17 cellular contexts compared by ENCODE assay signal in genomic region chr7:130087364-130087763, GRCh38. TPM values are rescaled to one million over a fixed set of nuclear protein-coding genes. Genes with fewer than 3 reads are reported as not detected.
DNase-seq lines count a peak whose midpoint lies in the region; ATAC-seq and TF ChIP-seq lines count a peak whose summit lies in the region.
"Had no signal": no experiment of that assay in that cellular context is flagged by ENCODE, and none has a peak within 500 bp of the region (broad histone marks: within the 10 kb centered on the region; RNA-seq: fewer than 3 reads in every experiment).

No MANE protein-coding gene starts in this region.

- H3K27me3 Mint-ChIP-seq in HFFc6 (ENCODE audit: insufficient read depth) = no peaks in the 10 kb centered on the region
- no peaks in the 10 kb centered on the region for H3K27me3 Mint-ChIP-seq in WTC11 (ENCODE audit: low read depth)
- no peaks in the 10 kb centered on the region for H3K27me3 Mint-ChIP-seq in stimulated activated naive B cell treated with anti-CD40 and anti-IgM and Interleukin-4, amounts not matched to agents 10 μg/mL and 1 μg/mL and 100 μg/mL, for 72 hours

- CTCF ChIA-PET in WTC11 (lab: Charles Lee) = interaction anchor here (0.6 to 2.4 kb wide), 3 partner anchors 15 to 673 kb away, joined by 3 to 7 read pairs (median 4); no protein-coding TSS in a partner anchor

- H3K4me1 Mint-ChIP-seq in HFFc6 (ENCODE audit: low read depth) (peaks cover 51% of the 10 kb centered on the region), WTC11 (no peaks in the 10 kb centered on the region)
- H3K4me1 Mint-ChIP-seq in stimulated activated naive B cell treated with anti-CD40 and anti-IgM and Interleukin-4, amounts not matched to agents 10 μg/mL and 1 μg/mL and 100 μg/mL, for 72 hours = peaks cover 40 to 65% of the 10 kb centered on the region in 2 donors

- no peak for DNase-seq in HFFc6
- DNase-seq in WTC11 (ENCODE audit: low spot score) = no peak
- peak; percentile 26 for DNase-seq in fibroblast of pulmonary artery (ENCODE audit: low read depth)
- no peak for DNase-seq in stimulated activated naive B cell treated with anti-CD40 and anti-IgM and Interleukin-4, amounts not matched to agents 10 μg/mL and 1 μg/mL and 100 μg/mL, for 72 hours
- DNase-seq in SW 1271 (lab: John Stamatoyannopoulos, UW) = no peak
- no peak for DNase-seq in NCI-H2227 (lab: John Stamatoyannopoulos, UW; ENCODE audit: unreplicated experiment)
- DNase-seq in NCI-H446 treated with DMSO at 0.1 percent for 48 hours (lab: John Stamatoyannopoulos, UW) = no peak
- DNase-seq: ACHN, Caco-2, MV-4-11, NCI-H187, NCI-H2107, NCI-H345, NCI-H526, PC-3, RPMI8226, SHP77 treated with DMSO at 0.1 percent for 48 hours had no signal

- H3K9me3 Mint-ChIP-seq in HFFc6 (no peaks in the 10 kb centered on the region), WTC11 (no peaks in the 10 kb centered on the region)
- peaks cover 2 to 3% of the 10 kb centered on the region in 2 donors for H3K9me3 Mint-ChIP-seq in stimulated activated naive B cell treated with anti-CD40 and anti-IgM and Interleukin-4, amounts not matched to agents 10 μg/mL and 1 μg/mL and 100 μg/mL, for 72 hours

- ATAC-seq in WTC11 = no peak
- ATAC-seq in stimulated activated naive B cell treated with anti-CD40 and anti-IgM and Interleukin-4, amounts not matched to agents 10 μg/mL and 1 μg/mL and 100 μg/mL, for 72 hours (replicated peaks) = no peak
- ATAC-seq: PC-3 had no signal

- H3K27ac Mint-ChIP-seq in HFFc6 (peak overlapping the region; percentile 22; the same call in 1 of the 2 replicates), WTC11 (0 out of 2 replicates have a peak overlapping the region, but pooled peaks have one; percentile 65)
- peak overlapping the region; percentile 62 for H3K27ac Mint-ChIP-seq in stimulated activated naive B cell treated with anti-CD40 and anti-IgM and Interleukin-4, amounts not matched to agents 10 μg/mL and 1 μg/mL and 100 μg/mL, for 72 hours

- TF ChIP-seq CTCF in HFFc6 (IDR thresholded peaks at IDR 0.05) (no peak), WTC11 (IDR thresholded peaks at IDR 0.05) (no peak), fibroblast of pulmonary artery (IDR thresholded peaks at IDR 0.05; ENCODE audit: low read length, missing control alignments) (no peak)

- H3K4me3 ChIP-seq in fibroblast of pulmonary artery (replicated peaks; ENCODE audit: low read depth, low read length) = no peak overlapping the region

- POLR2A ChIA-PET in WTC11 (lab: Charles Lee) = interaction anchor here (0.6 kb wide), 1 partner anchor 82 kb away, joined by 4 read pairs; no protein-coding TSS in a partner anchor

- no peak overlapping the region for H3K4me3 Mint-ChIP-seq in HFFc6
- H3K4me3 Mint-ChIP-seq in WTC11 = no peak overlapping the region
- H3K4me3 Mint-ChIP-seq in stimulated activated naive B cell treated with anti-CD40 and anti-IgM and Interleukin-4, amounts not matched to agents 10 μg/mL and 1 μg/mL and 100 μg/mL, for 72 hours = no peak overlapping the region

- H3K36me3 Mint-ChIP-seq in HFFc6 (ENCODE audit: low read depth) = peaks cover 11% of the 10 kb centered on the region
- H3K36me3 Mint-ChIP-seq in WTC11 = no peaks in the 10 kb centered on the region
- H3K36me3 Mint-ChIP-seq in stimulated activated naive B cell treated with anti-CD40 and anti-IgM and Interleukin-4, amounts not matched to agents 10 μg/mL and 1 μg/mL and 100 μg/mL, for 72 hours = peaks cover 18 to 21% of the 10 kb centered on the region in 2 donors

TF ChIP-seq in WTC11, 78 proteins besides CTCF, POLR2A, EP300 and RAD21 (continues in another document):
- TF ChIP-seq OVOL2 (CRISPR knock-in tag; IDR thresholded peaks at IDR 0.05; ENCODE audit: borderline replicate concordance) = no peak
- TF ChIP-seq FOXP4 (CRISPR knock-in tag; IDR thresholded peaks at IDR 0.05) = no peak
- no peak for TF ChIP-seq GTF2I (CRISPR knock-in tag; conservative IDR thresholded peaks at IDR 0.05)
- no peak for TF ChIP-seq CDX4 (CRISPR knock-in tag; IDR thresholded peaks at IDR 0.05; ENCODE audit: borderline replicate concordance)
- no peak for TF ChIP-seq E2F1 (CRISPR knock-in tag; IDR thresholded peaks at IDR 0.05)
- TF ChIP-seq GABPB1 (CRISPR knock-in tag; IDR thresholded peaks at IDR 0.05) = no peak
- no peak for TF ChIP-seq ZNF423 (CRISPR knock-in tag; IDR thresholded peaks at IDR 0.05)
- no peak for TF ChIP-seq PREB (CRISPR knock-in tag; IDR thresholded peaks at IDR 0.05; ENCODE audit: borderline replicate concordance)
- no peak for TF ChIP-seq ELF4 (CRISPR knock-in tag; IDR thresholded peaks at IDR 0.05; ENCODE audit: low read depth)
- no peak for TF ChIP-seq MAX (CRISPR knock-in tag; IDR thresholded peaks at IDR 0.05)
- no peak for TF ChIP-seq TEAD1 (CRISPR knock-in tag; IDR thresholded peaks at IDR 0.05)
- TF ChIP-seq ATF6 (CRISPR knock-in tag; IDR thresholded peaks at IDR 0.05) = no peak
- no peak for TF ChIP-seq GRHL2 (CRISPR knock-in tag; IDR thresholded peaks at IDR 0.05; ENCODE audit: insufficient replicate concordance, severe bottlenecking)
- TF ChIP-seq SMAD4 (CRISPR knock-in tag; IDR thresholded peaks at IDR 0.05) = no peak

RNA-seq across cellular contexts. Expression of gene KLHDC10, which starts 17.0 kb away (rescaled TPM):
- total RNA-seq in HFFc6 (2021; fragmentation: NEBNext Ultra II Directional; extraction: Animal tissue kit (Norgen Biotek cat#: 25700)) = 10 to 100 TPM; 21.0 to 25.5 (median 24.1) TPM
- 14.4 to 16.5 TPM (median 15.0 TPM) in 3 replicates for total RNA-seq in WTC11 (2021)

RNA-seq across cellular contexts. Expression of gene ZC3HC1, which starts 36.2 kb away (rescaled TPM):
- 10 to 100 TPM; 18.8 to 24.3 (median 21.2) TPM for total RNA-seq in HFFc6 (2021; fragmentation: NEBNext Ultra II Directional; extraction: Animal tissue kit (Norgen Biotek cat#: 25700))
- total RNA-seq in WTC11 (2021) = 27.8 to 31.6 TPM (median 28.7 TPM) in 3 replicates
